Comparison of ENCODE assay signal across 8 cellular contexts in genomic region chr4:186297013-186297645, GRCh38. TPM values are rescaled to one million over a fixed set of nuclear protein-coding genes. Genes with fewer than 3 reads are reported as not detected.
DNase-seq lines count a peak whose midpoint lies in the region; ATAC-seq, FAIRE-seq and TF ChIP-seq lines count a peak whose summit lies in the region.

No MANE protein-coding gene starts in this region.

- no peak overlapping the region for H3K4me3 ChIP-seq in A549
- no peak overlapping the region for H3K4me3 ChIP-seq in adrenal gland
- H3K4me3 ChIP-seq in iPS DF 6.9 (ENCODE audit: low read length): no peak overlapping the region
- H3K4me3 ChIP-seq in tibial nerve: no peak overlapping the region

- TF ChIP-seq EP300 in A549 (IDR thresholded peaks at IDR 0.05) (no peak), tibial nerve (IDR thresholded peaks at IDR 0.05) (no peak)

- H3K4me1 ChIP-seq in A549 (no peaks in the 10 kb centered on the region), adrenal gland (replicated peaks in 1 of 2) (no peaks in the 10 kb centered on the region), iPS DF 6.9 (ENCODE audit: control insufficient read depth, insufficient read depth, low read length) (peaks cover 6% of the 10 kb centered on the region), tibial nerve (no peaks in the 10 kb centered on the region)

- H3K27me3 ChIP-seq in adrenal gland (peaks cover 18% of the 10 kb centered on the region), iPS DF 6.9 (ENCODE audit: control insufficient read depth, insufficient read depth, low read length) (no peaks in the 10 kb centered on the region), tibial nerve (peaks cover 0 to 19% of the 10 kb centered on the region in 2 donors)

- intact Hi-C loops in adrenal gland (cut with DNase I): loop anchor here (5.0 to 10.0 kb wide), 2 partner anchors 288 to 290 kb away; no protein-coding TSS in a partner anchor

- TF ChIP-seq RAD21 in A549 (conservative IDR thresholded peaks at IDR 0.05 in 1 of 2, IDR thresholded peaks at IDR 0.05 in 1 of 2): peak; percentile 74 to 75

- TF ChIP-seq POLR2A in A549 (IDR thresholded peaks at IDR 0.05; ENCODE audit: low read length) (no peak), adrenal gland (IDR thresholded peaks at IDR 0.05) (no peak), tibial nerve (IDR thresholded peaks at IDR 0.05) (no peak)

- WGBS in A549 (ENCODE audit: missing lambda C conversion rate): 59% methylated on average over 16 of the region's 21 CpGs
- WGBS in adrenal gland, 4 donors: 44 to 48% (median 45%) methylated on average over 21 of the region's 21 CpGs
- no CpG with 5 or more reads among the region's 21 CpGs for WGBS in iPS DF 6.9 (ENCODE audit: insufficient coverage, insufficient read length)
- 45 to 51% methylated on average over 21 of the region's 21 CpGs for WGBS in tibial nerve, 2 donors

- H3K27ac ChIP-seq in A549 (no peak overlapping the region), adrenal gland (no peak overlapping the region), iPS DF 6.9 (ENCODE audit: low read length) (no peak overlapping the region), tibial nerve (no peak overlapping the region)

- H3K4me2 ChIP-seq in A549: no peak overlapping the region

- H3K36me3 ChIP-seq in adrenal gland (replicated peaks in 1 of 2) (no peaks in the 10 kb centered on the region), iPS DF 6.9 (ENCODE audit: control insufficient read depth, insufficient read depth, low read length) (no peaks in the 10 kb centered on the region), tibial nerve (no peaks in the 10 kb centered on the region)

- ATAC-seq in A549 (peak in 1 of 2 experiments; percentile 56; a peak in 3 of 6 replicates), GM21367 (IDR thresholded peaks at IDR 0.05; ENCODE audit: unreplicated experiment) (no peak)

- no peak for FAIRE-seq in A549 (lab: Jason Lieb, UNC)

- H3K9me3 ChIP-seq in A549 (no peaks in the 10 kb centered on the region), adrenal gland (replicated peaks in 1 of 3) (no peaks in the 10 kb centered on the region), iPS DF 6.9 (ENCODE audit: control insufficient read depth, insufficient read depth, low read length) (no peaks in the 10 kb centered on the region), tibial nerve (no peaks in the 10 kb centered on the region)

- POLR2A ChIA-PET in A549 (lab: Yijun Ruan, JAX): no interaction called here

- DNase-seq in A549 (ENCODE audit: low read depth in 1 of 2, low spot score in 1 of 2): peak; percentile 23 to 54
- DNase-seq in GM04504 (ENCODE audit: low read depth): peak; percentile 10
- peak; percentile 3 for DNase-seq in NCI-H1092 (lab: John Stamatoyannopoulos, UW)
- no peak for DNase-seq in adrenal gland
- peak; percentile 31 for DNase-seq in iPS DF 6.9 (ENCODE audit: low read depth, low spot score)
- DNase-seq in tibial nerve (ENCODE audit: low spot score in 2 of 2): no peak
- no peak for DNase-seq in NK-92 (lab: John Stamatoyannopoulos, UW; ENCODE audit: unreplicated experiment)

- TF ChIP-seq CTCF in A549 (IDR thresholded peaks at IDR 0.05): peak; percentile 62
- peak; percentile 50 to 73 (median 60) for TF ChIP-seq CTCF in adrenal gland (IDR thresholded peaks at IDR 0.05)
- TF ChIP-seq CTCF in tibial nerve (IDR thresholded peaks at IDR 0.05): peak; percentile 39 to 64 (median 60)

- CTCF ChIA-PET in A549 (lab: Yijun Ruan, JAX): interaction anchor here (0.7 to 2.2 kb wide), 7 partner anchors 9 to 290 kb away, joined by 3 to 17 read pairs (median 5); no protein-coding TSS in a partner anchor

TF ChIP-seq in A549, 52 proteins besides CTCF, POLR2A, EP300 and RAD21:
- TF ChIP-seq SMC3 (IDR thresholded peaks at IDR 0.05) (peak; percentile 58; the same call in 2 of the 3 replicates), MYC (IDR thresholded peaks at IDR 0.05; ENCODE audit: borderline replicate concordance, low read length) (no peak)

RNA-seq across cellular contexts. Expression of gene F11, which starts 31.1 kb away (rescaled TPM):
- not detected in 2 replicates for polyA plus RNA-seq in A549 (2011; rRNA removed)
- polyA plus RNA-seq in A549 (2012; cell fraction: cytosol; rRNA removed): not detected in 2 replicates
- polyA plus RNA-seq in A549 (2012; cell fraction: nucleus; rRNA removed): not detected in 2 replicates
- polyA plus RNA-seq in A549 (2017; fragmentation: RNase III; extraction: RNeasy Plus Mini Kit Qiagen cat#74134 plus additional on column Dnase treatment): not detected in 3 replicates
- polyA minus RNA-seq in A549 (2011; rRNA and poly(A)+ RNA removed): not detected in 2 replicates
- total RNA-seq in adrenal gland: under 1 TPM in 2 of 8 donors, not detected in 6; 0.07 to 0.19 TPM
- under 1 TPM in 1 of 3 donors, not detected in 2; 0.17 TPM for polyA plus RNA-seq in adrenal gland
- total RNA-seq in tibial nerve: 1 to 10 TPM in 1 of 4 donors, not detected in 3; 2.0 TPM

Comparison
In these comparisons a context has a peak if more than half of its experiments do, and no peak if none do; other contexts are left out.
1. DNase-seq: peak in A549 (2 of 2), GM04504 (single experiment), NCI-H1092 (single experiment) and iPS DF 6.9 (single experiment); none in adrenal gland (0 of 7), tibial nerve (0 of 2) and NK-92 (single experiment).
2. Peak in every context shown above with its lines, with median percentiles within 50 percentile points of each other: CTCF ChIP-seq.